22 cellular contexts compared by ENCODE assay signal in genomic region chr2:232873292-232873908, GRCh38. TPM values are rescaled to one million over a fixed set of nuclear protein-coding genes. Genes with fewer than 3 reads are reported as not detected.
A peak's percentile ranks its signal among the peaks of the same experiment; 100 is the strongest.
DNase-seq lines count a peak whose midpoint lies in the region; ATAC-seq and TF ChIP-seq lines count a peak whose summit lies in the region.
"Had no signal": no experiment of that assay in that cellular context is flagged by ENCODE, and none has a peak within 500 bp of the region (broad histone marks: within the 10 kb centered on the region; RNA-seq: fewer than 3 reads in every experiment).

No MANE protein-coding gene starts in this region.

- H2AFZ ChIP-seq in neural progenitor cell (replicated peaks) = no peak overlapping the region

- H3K4me1 ChIP-seq in duodenal mucosa (ENCODE audit: control insufficient read depth in 1 of 2, insufficient read depth in 2 of 2, low read length in 2 of 2) (peaks cover 27 to 33% of the 10 kb centered on the region in 2 donors), mucosa of stomach (ENCODE audit: control insufficient read depth, insufficient read depth, low read length) (peaks cover 27% of the 10 kb centered on the region), transverse colon (peaks cover 16 to 40% (median 24%) of the 10 kb centered on the region in 4 donors), neural progenitor cell (peaks cover 4% of the 10 kb centered on the region)

- ATAC-seq in natural killer cell treated with Interleukin-12 subunit alpha and Interleukin-12 subunit beta and Interleukin-15 and Interleukin-18, amount 100 ng/mL, for 72 hours = no peak
- no peak for ATAC-seq in natural killer cell
- ATAC-seq: HCT116; lower lobe of right lung; stimulated activated naive B cell treated with anti-CD40 and anti-IgM and Interleukin-4, amounts not matched to agents 10 μg/mL and 1 μg/mL and 100 μg/mL, for 72 hours had no signal

- H3K4me3 ChIP-seq in duodenal mucosa (ENCODE audit: low read depth in 1 of 2, low read length in 2 of 2) (no peak overlapping the region), mucosa of stomach (ENCODE audit: low read length) (no peak overlapping the region), transverse colon (no peak overlapping the region), neural progenitor cell (no peak overlapping the region)
- H3K4me3 ChIP-seq: esophagus squamous epithelium, lower lobe of right lung, spleen had no signal

- H3K36me3 ChIP-seq in duodenal mucosa (ENCODE audit: control insufficient read depth in 1 of 2, insufficient read depth in 2 of 2, low read length in 2 of 2) = peaks cover 0 to under 1% of the 10 kb centered on the region in 2 donors
- H3K36me3 ChIP-seq in mucosa of stomach (ENCODE audit: control insufficient read depth, insufficient read depth, low read length) = no peaks in the 10 kb centered on the region
- H3K36me3 ChIP-seq in transverse colon = no peaks in the 10 kb centered on the region
- H3K36me3 ChIP-seq in neural progenitor cell = no peaks in the 10 kb centered on the region
- H3K36me3 ChIP-seq: esophagus squamous epithelium, lower lobe of right lung, spleen had no signal

- no peak overlapping the region for H3K27ac Mint-ChIP-seq in natural killer cell treated with Interleukin-12 subunit alpha and Interleukin-12 subunit beta and Interleukin-15 and Interleukin-18, amount 100 ng/mL, for 72 hours
- H3K27ac Mint-ChIP-seq in natural killer cell = no peak overlapping the region
- H3K27ac Mint-ChIP-seq in neural progenitor cell = no peak overlapping the region
- H3K27ac Mint-ChIP-seq: activated CD4-positive, alpha-beta T cell treated with anti-CD3 and anti-CD28 coated beads, Interleukin-2, amount 10 ng/mL, durations not matched to agents 7 days and 5 days; activated naive CD8-positive, alpha-beta T cell; stimulated activated naive B cell treated with anti-CD40 and anti-IgM and Interleukin-4, amounts not matched to agents 10 μg/mL and 1 μg/mL and 100 μg/mL, for 72 hours had no signal

- TF ChIP-seq CTCF in natural killer cell (IDR thresholded peaks at IDR 0.05) (no peak), transverse colon (IDR thresholded peaks at IDR 0.05) (no peak), neural progenitor cell (IDR thresholded peaks at IDR 0.05) (no peak)

- peak; percentile 20 for DNase-seq in natural killer cell treated with Interleukin-12 subunit alpha and Interleukin-12 subunit beta and Interleukin-15 and Interleukin-18, amount 100 ng/mL, for 72 hours (ENCODE audit: low spot score)
- DNase-seq in natural killer cell = no peak
- DNase-seq in transverse colon = no peak
- DNase-seq in DMS 273 (lab: John Stamatoyannopoulos, UW; ENCODE audit: unreplicated experiment) = no peak
- no peak for DNase-seq in Ammon's horn (ENCODE audit: low spot score)
- DNase-seq in neural progenitor cell (ENCODE audit: low spot score) = no peak
- DNase-seq: activated CD4-positive, alpha-beta T cell treated with anti-CD3 and anti-CD28 coated beads, Interleukin-2, amount 10 ng/mL, durations not matched to agents 7 days and 5 days; esophagus squamous epithelium; lower lobe of right lung; NCI-H1417; NCI-H2081 treated with DMSO at 0.1 percent for 48 hours; NCI-H82; spleen; stimulated activated CD4-positive, alpha-beta T cell treated with anti-CD3 and anti-CD28 coated beads, Interleukin-2, amount 100 ng/mL, for 48 hours; stimulated activated naive B cell treated with anti-CD40 and anti-IgM and Interleukin-4, amounts not matched to agents 10 μg/mL and 1 μg/mL and 100 μg/mL, for 72 hours had no signal

- H3K27me3 ChIP-seq in duodenal mucosa (ENCODE audit: control insufficient read depth in 1 of 2, insufficient read depth in 2 of 2, low read length in 2 of 2) (no peaks in the 10 kb centered on the region), mucosa of stomach (ENCODE audit: control insufficient read depth, insufficient read depth, low read length) (peaks cover 8% of the 10 kb centered on the region), transverse colon (peaks cover 27% of the 10 kb centered on the region), neural progenitor cell (peaks cover 45% of the 10 kb centered on the region)

- peaks cover 9% of the 10 kb centered on the region in 2 donors for H3K27me3 Mint-ChIP-seq in natural killer cell treated with Interleukin-12 subunit alpha and Interleukin-12 subunit beta and Interleukin-15 and Interleukin-18, amount 100 ng/mL, for 72 hours
- H3K27me3 Mint-ChIP-seq in natural killer cell (ENCODE audit: low read depth in 2 of 2) (peaks cover 8 to 10% of the 10 kb centered on the region in 2 donors), neural progenitor cell (ENCODE audit: insufficient read depth, low read depth) (peaks cover 22% of the 10 kb centered on the region)

- no peaks in the 10 kb centered on the region for H4K20me1 ChIP-seq in neural progenitor cell (ENCODE audit: low read depth)

- 77% methylated on average over 11 of the region's 14 CpGs; no CpG with 5 or more reads in 1 of the 2 donors for whole genome bisulfite sequencing in transverse colon (ENCODE audit: low coverage in 1 of 2), 2 donors

- H3K4me1 Mint-ChIP-seq in natural killer cell treated with Interleukin-12 subunit alpha and Interleukin-12 subunit beta and Interleukin-15 and Interleukin-18, amount 100 ng/mL, for 72 hours (ENCODE audit: low read depth in 2 of 2) = peaks cover 0 to 5% of the 10 kb centered on the region in 2 donors
- peaks cover 0 to 11% of the 10 kb centered on the region in 2 donors for H3K4me1 Mint-ChIP-seq in natural killer cell
- peaks cover 24% of the 10 kb centered on the region for H3K4me1 Mint-ChIP-seq in neural progenitor cell

- H3K36me3 Mint-ChIP-seq in natural killer cell treated with Interleukin-12 subunit alpha and Interleukin-12 subunit beta and Interleukin-15 and Interleukin-18, amount 100 ng/mL, for 72 hours = no peaks in the 10 kb centered on the region
- no peaks in the 10 kb centered on the region for H3K36me3 Mint-ChIP-seq in natural killer cell
- H3K36me3 Mint-ChIP-seq in neural progenitor cell = no peaks in the 10 kb centered on the region
- H3K36me3 Mint-ChIP-seq: activated naive CD8-positive, alpha-beta T cell; CD14-positive monocyte had no signal

- TF ChIP-seq POLR2A in transverse colon (IDR thresholded peaks at IDR 0.05) = no peak

- TF ChIP-seq EP300 in transverse colon (IDR thresholded peaks at IDR 0.05; ENCODE audit: low read depth) = no peak

- H3K9ac ChIP-seq in duodenal mucosa (ENCODE audit: low read depth in 1 of 2, low read length in 2 of 2) (peak overlapping the region in 1 of 2 donors; percentile 25), mucosa of stomach (ENCODE audit: low read length) (peak overlapping the region; percentile 15), neural progenitor cell (no peak overlapping the region)

- H3K9me3 ChIP-seq in duodenal mucosa (ENCODE audit: control insufficient read depth in 1 of 2, low read length in 2 of 2) = no peaks in the 10 kb centered on the region
- no peaks in the 10 kb centered on the region for H3K9me3 ChIP-seq in mucosa of stomach (ENCODE audit: control insufficient read depth, low read length)
- H3K9me3 ChIP-seq in transverse colon = no peaks in the 10 kb centered on the region
- no peaks in the 10 kb centered on the region for H3K9me3 ChIP-seq in neural progenitor cell (ENCODE audit: low read depth)
- H3K9me3 ChIP-seq: esophagus squamous epithelium, lower lobe of right lung, spleen had no signal

- H3K79me2 ChIP-seq in neural progenitor cell (ENCODE audit: low read depth) = no peaks in the 10 kb centered on the region

- in situ Hi-C loops in transverse colon (cut with MboI; ENCODE audit: low pct_ligation_motif_present in 1 of 4, low pct_unique_long_range_greater_than_20kb in 1 of 4, low sequenced_read_pairs in 3 of 4) = loop anchor here in 3 of 4 donors (25.0 kb wide), 2 partner anchors 164 to 389 kb away; partner anchors contain the start of genes ATG16L1 (in 3 of the 3) and NEU2 (in 1 of the 3)

- no peaks in the 10 kb centered on the region for H3K9me3 Mint-ChIP-seq in natural killer cell treated with Interleukin-12 subunit alpha and Interleukin-12 subunit beta and Interleukin-15 and Interleukin-18, amount 100 ng/mL, for 72 hours
- H3K9me3 Mint-ChIP-seq in natural killer cell (no peaks in the 10 kb centered on the region), neural progenitor cell (no peaks in the 10 kb centered on the region)
- H3K9me3 Mint-ChIP-seq: activated CD4-positive, alpha-beta T cell treated with anti-CD3 and anti-CD28 coated beads, Interleukin-2, amount 10 ng/mL, durations not matched to agents 7 days and 5 days; activated T-helper 1 cell treated with anti-CD3 and anti-CD28 coated beads, Interleukin-12 subunit alpha, Interleukin-12 subunit beta, Interleukin-2, Interleukin-4 antibody, amounts not matched to agents 30 ng/mL and 10 ng/mL and 1 ng/mL, durations not matched to agents 14 hours and 24 hours and 36 hours; stimulated activated naive B cell treated with anti-CD40 and anti-IgM and Interleukin-4, amounts not matched to agents 10 μg/mL and 1 μg/mL and 100 μg/mL, for 72 hours had no signal

- intact Hi-C loops in natural killer cell (cut with micrococcal nuclease) (no loop called here), transverse colon (cut with DNase I; ENCODE audit: low total_unique reads) (no loop called here)

- H3K4me2 ChIP-seq in neural progenitor cell = no peak overlapping the region

- H3F3A ChIP-seq in neural progenitor cell (ENCODE audit: low read depth) = peaks cover 4% of the 10 kb centered on the region

- H3K27ac ChIP-seq in duodenal mucosa (ENCODE audit: low read depth, low read length) (peak overlapping the region; percentile 62), transverse colon (peak overlapping the region; percentile 85 to 93 (median 90)), neural progenitor cell (no peak overlapping the region)
- H3K27ac ChIP-seq: esophagus squamous epithelium, lower lobe of right lung, spleen, VCaP had no signal

- no peak overlapping the region for H3K4me3 Mint-ChIP-seq in natural killer cell treated with Interleukin-12 subunit alpha and Interleukin-12 subunit beta and Interleukin-15 and Interleukin-18, amount 100 ng/mL, for 72 hours
- no peak overlapping the region for H3K4me3 Mint-ChIP-seq in natural killer cell
- no peak overlapping the region for H3K4me3 Mint-ChIP-seq in neural progenitor cell
- H3K4me3 Mint-ChIP-seq: activated CD4-positive, alpha-beta T cell treated with anti-CD3 and anti-CD28 coated beads, Interleukin-2, amount 10 ng/mL, durations not matched to agents 7 days and 5 days; activated T-helper 1 cell treated with anti-CD3 and anti-CD28 coated beads, Interleukin-12 subunit alpha, Interleukin-12 subunit beta, Interleukin-2, Interleukin-4 antibody, amounts not matched to agents 30 ng/mL and 10 ng/mL and 1 ng/mL, durations not matched to agents 14 hours and 24 hours and 36 hours; CD14-positive monocyte; stimulated activated naive B cell treated with anti-CD40 and anti-IgM and Interleukin-4, amounts not matched to agents 10 μg/mL and 1 μg/mL and 100 μg/mL, for 72 hours had no signal

RNA-seq across cellular contexts. Expression of gene SNORC, which starts 3.3 kb away (rescaled TPM):
- 1 to 10 TPM; 1.5 TPM for total RNA-seq in natural killer cell treated with Interleukin-12 subunit alpha and Interleukin-12 subunit beta and Interleukin-15 and Interleukin-18, amount 100 ng/mL, for 72 hours
- total RNA-seq in natural killer cell = 1 to 10 TPM in 1 of 3 donors, under 1 TPM in 2; 0.47 to 1.0 (median 0.98) TPM
- total RNA-seq in transverse colon = 10 to 100 TPM; 13.9 to 45.6 (median 17.2) TPM
- total RNA-seq in neural progenitor cell (ENCODE audit: low replicate concordance) = 2.6 TPM in 1 of 2 replicates, not detected in the other
